In the genomic region with DNA sequence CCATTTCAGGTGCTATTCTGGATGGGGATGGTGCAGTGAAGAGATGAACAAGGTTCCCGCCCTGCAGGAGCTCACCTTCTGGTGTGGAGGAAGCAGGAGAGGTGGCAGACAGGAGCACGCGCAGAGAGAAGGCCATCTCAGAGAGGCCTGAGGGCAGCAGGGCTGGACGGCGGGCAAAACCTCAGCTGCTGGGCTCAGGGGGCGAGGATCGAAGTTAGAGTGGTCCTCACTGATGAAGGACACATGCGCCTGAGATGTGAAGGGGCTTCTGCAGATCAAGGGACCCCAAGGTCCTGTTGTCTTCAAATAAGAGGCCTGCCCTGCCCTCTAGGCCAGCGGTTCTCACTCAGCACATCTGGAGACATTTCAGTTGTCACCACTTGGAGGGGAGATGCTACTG, we compare ENCODE assay signal across 20 cellular contexts.
DNase-seq lines count a peak whose midpoint lies in the region; ATAC-seq and TF ChIP-seq lines count a peak whose summit lies in the region.
"Had no signal": no experiment of that assay in that cellular context is flagged by ENCODE, and none has a peak within 500 bp of the region (broad histone marks: within the 10 kb centered on the region; RNA-seq: fewer than 3 reads in every experiment).

No MANE protein-coding gene starts in this region.

- H3K36me3 Mint-ChIP-seq in brain = no peaks in the 10 kb centered on the region
- H3K36me3 Mint-ChIP-seq: CD14-positive monocyte; CD4-positive, alpha-beta memory T cell had no signal

- peak overlapping the region; percentile 9 for H3K27ac ChIP-seq in KOPT-K1 (ENCODE audit: low read depth, low read length, poor library complexity, severe bottlenecking)
- H3K27ac ChIP-seq: 22Rv1, BLaER1 had no signal

- peaks cover 0 to 4% (median 0%) of the 10 kb centered on the region in 5 experiments for H3K9me3 Mint-ChIP-seq in brain
- H3K9me3 Mint-ChIP-seq: CD4-positive, alpha-beta memory T cell; HFFc6 had no signal

- DNase-seq in activated effector memory CD4-positive, alpha-beta T cell treated with anti-CD3 and anti-CD28 coated beads, Interleukin-2, amount 50 U/mL, for 16 hours = peak; percentile 30
- no peak for DNase-seq in activated effector memory CD4-positive, alpha-beta T cell treated with Interleukin-2 at 50 U/mL for 16 hours
- peak; percentile 32 for DNase-seq in sciatic nerve (ENCODE audit: low spot score)
- no peak for DNase-seq in NCI-H2171 (lab: John Stamatoyannopoulos, UW)
- no peak for DNase-seq in foreskin fibroblast
- DNase-seq in T-helper 1 cell = no peak
- DNase-seq: Calu3; CD4-positive, alpha-beta memory T cell; GF-D8; GOT3; H7; HFFc6 had no signal

- no peak for ATAC-seq in sciatic nerve
- ATAC-seq: A549, HCT116, HepG2 had no signal

- no peaks in the 10 kb centered on the region for H3K36me3 ChIP-seq in KOPT-K1 (ENCODE audit: insufficient read depth, low read length)
- H3K36me3 ChIP-seq: BLaER1 had no signal

- peaks cover 64% of the 10 kb centered on the region for H3K4me1 Mint-ChIP-seq in brain

- peaks cover 5% of the 10 kb centered on the region for H3K27me3 Mint-ChIP-seq in brain

- peak overlapping the region; percentile 70 to 95 (median 87) for H3K27ac Mint-ChIP-seq in brain
- H3K27ac Mint-ChIP-seq: CD14-positive monocyte; CD4-positive, alpha-beta memory T cell; HFFc6 had no signal

- TF ChIP-seq CTCF in brain (conservative IDR thresholded peaks at IDR 0.05) (no peak), foreskin fibroblast (IDR thresholded peaks at IDR 0.05; ENCODE audit: low read depth, low read length) (no peak)

- no peaks in the 10 kb centered on the region for H3K9me3 ChIP-seq in KOPT-K1 (ENCODE audit: insufficient read depth, low read length, poor library complexity, severe bottlenecking)
- H3K9me3 ChIP-seq: A549, BLaER1 had no signal

- H3K4me3 ChIP-seq in foreskin fibroblast (ENCODE audit: low read depth in 1 of 2, low read length in 2 of 2) = no peak overlapping the region
- H3K4me3 ChIP-seq: A549, BLaER1 had no signal

- intact Hi-C loops in sciatic nerve (cut with DNase I) = loop anchor here (2.0 kb wide), 1 partner anchor 27 kb away; no protein-coding TSS in a partner anchor

- H3K4me3 Mint-ChIP-seq in brain = no peak overlapping the region
- H3K4me3 Mint-ChIP-seq: CD4-positive, alpha-beta memory T cell; HFFc6 had no signal

Comparison
In these comparisons a context has a peak if more than half of its experiments do, and no peak if none do; other contexts are left out.
1. DNase-seq: peak in activated effector memory CD4-positive, alpha-beta T cell treated with anti-CD3 and anti-CD28 coated beads, Interleukin-2, amount 50 U/mL, for 16 hours (single experiment) and sciatic nerve (single experiment); none in activated effector memory CD4-positive, alpha-beta T cell treated with Interleukin-2 at 50 U/mL for 16 hours (single experiment), NCI-H2171 (single experiment), foreskin fibroblast (0 of 2) and T-helper 1 cell (0 of 5).